ENCODE assay signal across 10 cellular contexts in genomic region chr5:132263548-132264261, GRCh38. TPM values are rescaled to one million over a fixed set of nuclear protein-coding genes. Genes with fewer than 3 reads are reported as not detected.
A peak's percentile ranks its signal among the peaks of the same experiment; 100 is the strongest.
DNase-seq lines count a peak whose midpoint lies in the region; ATAC-seq and TF ChIP-seq lines count a peak whose summit lies in the region.
"Had no signal": no experiment of that assay in that cellular context is flagged by ENCODE, and none has a peak within 500 bp of the region (broad histone marks: within the 10 kb centered on the region; RNA-seq: fewer than 3 reads in every experiment).

No MANE protein-coding gene starts in this region.

- no peak overlapping the region for H3K27ac Mint-ChIP-seq in T-helper 17 cell

- H3K27me3 Mint-ChIP-seq in T-helper 17 cell, result peaks cover 8% of the 10 kb centered on the region

- H3K4me3 Mint-ChIP-seq in T-helper 17 cell, result no peak overlapping the region

- DNase-seq in GM10248 (ENCODE audit: extremely low spot score) (peak; percentile 19), T-helper 17 cell (no peak), fibroblast of peridontal ligament (ENCODE audit: extremely low read depth) (peak; percentile 89), NCI-H1694 (lab: John Stamatoyannopoulos, UW) (no peak)
- DNase-seq: NCI-H524 had no signal

- H3K4me1 Mint-ChIP-seq in T-helper 17 cell, result peaks cover 14% of the 10 kb centered on the region

- no peaks in the 10 kb centered on the region for H3K9me3 ChIP-seq in T-helper 17 cell (ENCODE audit: control insufficient read depth, low read length, poor library complexity, severe bottlenecking)
- H3K9me3 ChIP-seq in skeletal muscle tissue (ENCODE audit: control insufficient read depth in 3 of 3, low read length in 3 of 3), result no peaks in the 10 kb centered on the region
- H3K9me3 ChIP-seq: body of pancreas had no signal

- H3K36me3 ChIP-seq in skeletal muscle tissue (ENCODE audit: control insufficient read depth in 3 of 3, insufficient read depth in 3 of 3, low read length in 3 of 3), result peaks cover 0 to 2% (median 0%) of the 10 kb centered on the region in 3 donors

- peaks cover 0 to 1% (median 0%) of the 10 kb centered on the region in 3 donors for H3K27me3 ChIP-seq in skeletal muscle tissue (ENCODE audit: control insufficient read depth in 3 of 3, insufficient read depth in 3 of 3, low read length in 3 of 3)
- H3K27me3 ChIP-seq: body of pancreas had no signal

- peaks cover 53 to 66% (median 56%) of the 10 kb centered on the region in 3 donors for H3K4me1 ChIP-seq in skeletal muscle tissue (ENCODE audit: control insufficient read depth in 3 of 3, insufficient read depth in 3 of 3, low read length in 3 of 3)

- H3K36me3 Mint-ChIP-seq in T-helper 17 cell (ENCODE audit: low read depth), result no peaks in the 10 kb centered on the region

- POLR2A ChIA-PET in GM10248 (lab: Yijun Ruan, JAX), result interaction anchor here (0.6 kb wide), 1 partner anchor 39 kb away, joined by 3 read pairs; no protein-coding TSS in a partner anchor

- TF ChIP-seq CTCF in GM10248 (IDR thresholded peaks at IDR 0.05; ENCODE audit: control extremely low read depth, extremely low read depth, low read depth, missing control alignments), result no peak

- peak overlapping the region; percentile 85 for H3K27ac ChIP-seq in skeletal muscle tissue (ENCODE audit: low read depth, low read length)
- H3K27ac ChIP-seq: body of pancreas had no signal

- peak; percentile 58 for ATAC-seq in T-helper 17 cell
- ATAC-seq in GM21526 (IDR thresholded peaks at IDR 0.05; ENCODE audit: low FRiP score, unreplicated experiment), result no peak
- ATAC-seq in GM19023 (IDR thresholded peaks at IDR 0.05; ENCODE audit: unreplicated experiment), result no peak
- no peak for ATAC-seq in HG02610 (IDR thresholded peaks at IDR 0.05; ENCODE audit: unreplicated experiment)
- ATAC-seq: body of pancreas had no signal

- no peak overlapping the region for H3K9ac ChIP-seq in skeletal muscle tissue (ENCODE audit: low read depth in 1 of 3, low read length in 3 of 3)

- CTCF ChIA-PET in GM10248 (lab: Yijun Ruan, JAX), result interaction anchor here (0.9 to 8.2 kb wide), 7 partner anchors 10 to 200 kb away, joined by 3 to 81 read pairs (median 6); no protein-coding TSS in a partner anchor

- no peak overlapping the region for H3K4me3 ChIP-seq in skeletal muscle tissue (ENCODE audit: low read length in 3 of 3)
- H3K4me3 ChIP-seq: body of pancreas had no signal

RNA-seq across cellular contexts. Expression of gene PDLIM4, which starts 6.2 kb away (rescaled TPM):
- total RNA-seq in T-helper 17 cell (not detected), skeletal muscle tissue (19.8 TPM)

RNA-seq across cellular contexts. Expression of gene SLC22A4, which starts 30.5 kb away (rescaled TPM):
- total RNA-seq in T-helper 17 cell (under 1 TPM in 1 of 2 donors, not detected in 1; 0.70 TPM), skeletal muscle tissue (3.1 TPM)
- total RNA-seq: body of pancreas had no signal

RNA-seq across cellular contexts. Expression of gene P4HA2, which starts 36.1 kb away (rescaled TPM):
- under 1 TPM in 1 of 2 donors, not detected in 1; 0.50 TPM for total RNA-seq in T-helper 17 cell
- total RNA-seq in skeletal muscle tissue, result 50.6 TPM

Comparison
In these comparisons a context has a peak if more than half of its experiments do, and no peak if none do; other contexts are left out.
1. DNase-seq: peak in GM10248 (single experiment) and fibroblast of peridontal ligament (single experiment); none in T-helper 17 cell (0 of 3) and NCI-H1694 (single experiment).
2. RNA of gene PDLIM4, which starts 6.2 kb away (total RNA-seq): 19.8 TPM in skeletal muscle tissue (single experiment); not detected in T-helper 17 cell; every median in the first group is over 10 times any median in the second.
3. RNA of gene P4HA2, which starts 36.1 kb away (total RNA-seq): 50.6 TPM in skeletal muscle tissue (single experiment); 0.50 TPM in T-helper 17 cell; every median in the first group is over 10 times any median in the second.